34 cellular contexts compared by ENCODE assay signal in genomic region chr1:37398096-37398495, GRCh38.
"Had no signal": no experiment of that assay in that cellular context is flagged by ENCODE, and none has a peak within 500 bp of the region (broad histone marks: within the 10 kb centered on the region; RNA-seq: fewer than 3 reads in every experiment).

No MANE protein-coding gene starts in this region.

- H3K27ac ChIP-seq: KMS-11 had no signal

- DNase-seq: Karpas-422, Kasumi-1, KG1, MG63, MM.1S, MV-4-11, NCI-H1048, NCI-H1092, NCI-H1092 treated with DMSO at 0.1 percent for 48 hours, NCI-H1105, NCI-H1105 treated with DMSO at 0.1 percent for 48 hours, NCI-H1417, NCI-H1417 treated with DMSO at 0.1 percent for 48 hours, NCI-H1436, NCI-H1436 treated with DMSO at 0.1 percent for 48 hours, NCI-H146, NCI-H1694, NCI-H1694 treated with DMSO at 0.1 percent for 48 hours, NCI-H187, NCI-H187 treated with DMSO at 0.1 percent for 48 hours, NCI-H1930, NCI-H2029, NCI-H2029 treated with DMSO at 0.1 percent for 48 hours, NCI-H2081, NCI-H2081 treated with DMSO at 0.1 percent for 48 hours, NCI-H2107, NCI-H2171, NCI-H2171 treated with DMSO at 0.1 percent for 48 hours, NCI-H2227 treated with DMSO at 0.1 percent for 48 hours, NCI-H226, NCI-H345, NCI-H446, NCI-H446 treated with DMSO at 0.1 percent for 48 hours had no signal

- H3K36me3 ChIP-seq: MG63 had no signal

- H3K4me2 ChIP-seq: KMS-11 had no signal

- H3K4me3 ChIP-seq: MG63 had no signal

- H3K9ac ChIP-seq: KMS-11 had no signal

- H3K9me3 ChIP-seq: MG63 had no signal
